1 cellular context compared by ENCODE assay signal in genomic region chr6:156013155-156013554, GRCh38.
TF ChIP-seq lines count a peak whose summit lies in the region.

No MANE protein-coding gene starts in this region.

TF ChIP-seq in GM23338, 12 proteins besides CTCF, POLR2A, EP300 and RAD21 (continued from another document):
- TF ChIP-seq ZNF462 (CRISPR knock-in tag; IDR thresholded peaks at IDR 0.05) (no peak), CREB1 (CRISPR knock-in tag; IDR thresholded peaks at IDR 0.05; ENCODE audit: low read depth) (no peak), POLR2AphosphoS5 (IDR thresholded peaks at IDR 0.05; ENCODE audit: low read depth) (no peak), ETS1 (IDR thresholded peaks at IDR 0.05) (no peak)
